1 cellular context compared by ENCODE assay signal in the genomic region with DNA sequence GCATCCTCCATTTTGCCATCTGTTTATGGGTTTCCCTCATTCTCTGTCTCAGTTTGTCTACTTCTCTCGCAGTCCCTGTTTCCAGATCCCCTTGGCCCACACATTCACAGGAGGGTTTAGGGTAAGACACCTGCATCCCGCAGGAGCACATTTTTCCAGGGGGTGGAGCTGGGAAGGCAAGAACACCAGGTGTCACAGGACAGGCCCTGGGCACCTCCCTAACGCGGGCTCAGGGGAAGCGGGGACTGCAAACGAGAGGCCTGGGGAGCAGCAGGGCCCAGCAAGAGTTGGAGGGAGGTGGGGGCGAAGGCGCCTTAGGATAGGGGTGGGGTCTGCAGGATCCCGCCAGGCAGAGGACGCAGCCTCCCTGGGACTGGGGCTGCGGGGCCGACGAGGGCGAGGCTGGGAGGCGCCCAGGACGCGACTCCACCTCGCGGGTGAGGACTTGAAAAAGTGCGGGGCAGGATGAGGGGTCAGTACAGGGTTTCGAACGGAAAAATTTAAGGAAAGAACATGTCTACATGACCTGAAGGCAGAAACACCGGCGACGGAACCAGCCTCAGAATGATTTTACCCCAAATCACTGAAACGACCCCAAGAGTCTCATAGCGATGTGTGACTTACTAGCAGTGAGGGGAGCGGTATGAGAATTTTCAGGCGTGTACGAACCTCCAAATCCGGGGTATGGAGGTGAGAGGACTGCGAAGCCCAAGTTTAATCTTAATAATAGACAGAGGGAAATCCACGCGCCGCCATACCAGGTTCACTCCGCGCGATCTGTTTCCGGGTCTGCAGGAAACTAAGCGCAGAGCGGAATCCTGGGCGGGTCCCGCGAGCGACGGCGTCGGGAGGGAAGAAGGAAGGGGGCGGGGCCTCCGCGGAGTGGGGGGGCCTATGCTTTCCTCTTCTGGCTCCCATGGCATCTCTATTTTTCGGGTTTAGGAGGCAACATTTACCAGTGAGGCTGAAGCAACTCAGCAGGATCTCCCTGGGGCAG.
TF ChIP-seq lines count a peak whose summit lies in the region.

No MANE protein-coding gene starts in this region.

TF ChIP-seq in GM23338, 12 proteins besides CTCF, POLR2A, EP300 and RAD21 (continued from another document):
- TF ChIP-seq, protein P1, sequence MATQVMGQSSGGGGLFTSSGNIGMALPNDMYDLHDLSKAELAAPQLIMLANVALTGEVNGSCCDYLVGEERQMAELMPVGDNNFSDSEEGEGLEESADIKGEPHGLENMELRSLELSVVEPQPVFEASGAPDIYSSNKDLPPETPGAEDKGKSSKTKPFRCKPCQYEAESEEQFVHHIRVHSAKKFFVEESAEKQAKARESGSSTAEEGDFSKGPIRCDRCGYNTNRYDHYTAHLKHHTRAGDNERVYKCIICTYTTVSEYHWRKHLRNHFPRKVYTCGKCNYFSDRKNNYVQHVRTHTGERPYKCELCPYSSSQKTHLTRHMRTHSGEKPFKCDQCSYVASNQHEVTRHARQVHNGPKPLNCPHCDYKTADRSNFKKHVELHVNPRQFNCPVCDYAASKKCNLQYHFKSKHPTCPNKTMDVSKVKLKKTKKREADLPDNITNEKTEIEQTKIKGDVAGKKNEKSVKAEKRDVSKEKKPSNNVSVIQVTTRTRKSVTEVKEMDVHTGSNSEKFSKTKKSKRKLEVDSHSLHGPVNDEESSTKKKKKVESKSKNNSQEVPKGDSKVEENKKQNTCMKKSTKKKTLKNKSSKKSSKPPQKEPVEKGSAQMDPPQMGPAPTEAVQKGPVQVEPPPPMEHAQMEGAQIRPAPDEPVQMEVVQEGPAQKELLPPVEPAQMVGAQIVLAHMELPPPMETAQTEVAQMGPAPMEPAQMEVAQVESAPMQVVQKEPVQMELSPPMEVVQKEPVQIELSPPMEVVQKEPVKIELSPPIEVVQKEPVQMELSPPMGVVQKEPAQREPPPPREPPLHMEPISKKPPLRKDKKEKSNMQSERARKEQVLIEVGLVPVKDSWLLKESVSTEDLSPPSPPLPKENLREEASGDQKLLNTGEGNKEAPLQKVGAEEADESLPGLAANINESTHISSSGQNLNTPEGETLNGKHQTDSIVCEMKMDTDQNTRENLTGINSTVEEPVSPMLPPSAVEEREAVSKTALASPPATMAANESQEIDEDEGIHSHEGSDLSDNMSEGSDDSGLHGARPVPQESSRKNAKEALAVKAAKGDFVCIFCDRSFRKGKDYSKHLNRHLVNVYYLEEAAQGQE (IDR thresholded peaks at IDR 0.05; ENCODE audit: unreplicated experiment), result no peak
- no peak for TF ChIP-seq EZH2 (IDR thresholded peaks at IDR 0.05; ENCODE audit: low read depth, unreplicated experiment)
